In genomic region chr2:43518182-43518581, GRCh38 we compare ENCODE assay signal across 11 cellular contexts.
DNase-seq lines count a peak whose midpoint lies in the region; ATAC-seq and TF ChIP-seq lines count a peak whose summit lies in the region.
"Had no signal": no experiment of that assay in that cellular context is flagged by ENCODE, and none has a peak within 500 bp of the region (broad histone marks: within the 10 kb centered on the region; RNA-seq: fewer than 3 reads in every experiment).

No MANE protein-coding gene starts in this region.

- TF ChIP-seq CTCF in natural killer cell (IDR thresholded peaks at IDR 0.05) (no peak), fibroblast of lung (conservative IDR thresholded peaks at IDR 0.05 in 1 of 2, IDR thresholded peaks at IDR 0.05 in 1 of 2; ENCODE audit: low read depth in 1 of 2, low read length in 2 of 2) (no peak), osteocyte (IDR thresholded peaks at IDR 0.05) (no peak)

- no peaks in the 10 kb centered on the region for H3K9me3 ChIP-seq in fibroblast of lung (ENCODE audit: control insufficient read depth, insufficient read depth, low read depth, low read length)

- DNase-seq in natural killer cell (no peak), fibroblast of lung (ENCODE audit: low read depth in 2 of 2) (peak; percentile 56 to 77), osteocyte (ENCODE audit: extremely low spot score, unreplicated experiment) (no peak), erythroblast (lab: John Stamatoyannopoulos, UW) (no peak), SKM-1 treated with dmso at 0.1 percent for 144 hours (lab: John Stamatoyannopoulos, UW; ENCODE audit: unreplicated experiment) (no peak), glomerular visceral epithelial cell (ENCODE audit: extremely low spot score) (no peak)
- no peak for DNase-seq in natural killer cell treated with Interleukin-12 subunit alpha and Interleukin-12 subunit beta and Interleukin-15 and Interleukin-18, amount 100 ng/mL, for 72 hours (ENCODE audit: low spot score)
- DNase-seq: activated T-cell treated with anti-CD3 and anti-CD28 coated beads, Interleukin-2, amount 50 U/mL, for 48 hours; NCI-H1436 had no signal

- H3K27ac Mint-ChIP-seq in natural killer cell (peak overlapping the region; percentile 7 to 59), osteocyte (ENCODE audit: unreplicated experiment) (peak overlapping the region; percentile 21)
- H3K27ac Mint-ChIP-seq in natural killer cell treated with Interleukin-12 subunit alpha and Interleukin-12 subunit beta and Interleukin-15 and Interleukin-18, amount 100 ng/mL, for 72 hours, result peak overlapping the region in 1 of 2 donors; percentile 47

- no peaks in the 10 kb centered on the region for H4K20me1 ChIP-seq in fibroblast of lung (ENCODE audit: control insufficient read depth, extremely low read depth, insufficient read depth, low read length)

- intact Hi-C loops in natural killer cell (cut with micrococcal nuclease), result no loop called here

- no peaks in the 10 kb centered on the region for H3K36me3 Mint-ChIP-seq in natural killer cell
- H3K36me3 Mint-ChIP-seq in natural killer cell treated with Interleukin-12 subunit alpha and Interleukin-12 subunit beta and Interleukin-15 and Interleukin-18, amount 100 ng/mL, for 72 hours, result no peaks in the 10 kb centered on the region
- no peaks in the 10 kb centered on the region for H3K36me3 Mint-ChIP-seq in osteocyte (ENCODE audit: unreplicated experiment)

- TF ChIP-seq POLR2A in erythroblast (IDR thresholded peaks at IDR 0.05; ENCODE audit: low read length), result no peak

- ATAC-seq in natural killer cell, result no peak
- no peak for ATAC-seq in natural killer cell treated with Interleukin-12 subunit alpha and Interleukin-12 subunit beta and Interleukin-15 and Interleukin-18, amount 100 ng/mL, for 72 hours
- no peak for ATAC-seq in HG02852 (IDR thresholded peaks at IDR 0.05; ENCODE audit: unreplicated experiment)

- no peak overlapping the region for H3K9ac ChIP-seq in fibroblast of lung (ENCODE audit: insufficient read depth, low read length)

- H3K36me3 ChIP-seq in fibroblast of lung (ENCODE audit: control insufficient read depth, insufficient read depth, low read length), result no peaks in the 10 kb centered on the region

- peaks cover 5 to 7% of the 10 kb centered on the region in 2 donors for H3K4me1 Mint-ChIP-seq in natural killer cell
- H3K4me1 Mint-ChIP-seq in natural killer cell treated with Interleukin-12 subunit alpha and Interleukin-12 subunit beta and Interleukin-15 and Interleukin-18, amount 100 ng/mL, for 72 hours (ENCODE audit: low read depth in 2 of 2), result peaks cover 14 to 15% of the 10 kb centered on the region in 2 donors
- H3K4me1 Mint-ChIP-seq in osteocyte (ENCODE audit: unreplicated experiment), result peaks cover 22% of the 10 kb centered on the region

- H3K4me1 ChIP-seq in fibroblast of lung (ENCODE audit: control insufficient read depth, extremely low read depth, insufficient read depth, low read length), result peaks cover 6% of the 10 kb centered on the region

- H3K9me3 Mint-ChIP-seq in natural killer cell (no peaks in the 10 kb centered on the region), osteocyte (ENCODE audit: unreplicated experiment) (no peaks in the 10 kb centered on the region)
- H3K9me3 Mint-ChIP-seq in natural killer cell treated with Interleukin-12 subunit alpha and Interleukin-12 subunit beta and Interleukin-15 and Interleukin-18, amount 100 ng/mL, for 72 hours, result no peaks in the 10 kb centered on the region
- H3K9me3 Mint-ChIP-seq: dendritic cell treated with granulocyte-macrophage colony-stimulating factor and Interleukin-4, amounts not matched to agents 40 ng/mL and 50 ng/mL, for 4 days had no signal

- no peak overlapping the region for H3K4me3 ChIP-seq in fibroblast of lung (replicated peaks in 1 of 4; ENCODE audit: control extremely low read depth in 1 of 4, insufficient read depth in 1 of 4, low read depth in 3 of 4, low read length in 4 of 4)

- H3K79me2 ChIP-seq in fibroblast of lung (ENCODE audit: control insufficient read depth, insufficient read depth, low read length), result no peaks in the 10 kb centered on the region

- no peak overlapping the region for H2AFZ ChIP-seq in fibroblast of lung (ENCODE audit: low read length)

- no peak overlapping the region for H3K4me2 ChIP-seq in fibroblast of lung (ENCODE audit: extremely low read depth, insufficient read depth, low read length)

- no peaks in the 10 kb centered on the region for H3K27me3 ChIP-seq in fibroblast of lung (ENCODE audit: control insufficient read depth, insufficient read depth, low read length)

- H3K4me3 Mint-ChIP-seq in natural killer cell, result no peak overlapping the region
- H3K4me3 Mint-ChIP-seq in natural killer cell treated with Interleukin-12 subunit alpha and Interleukin-12 subunit beta and Interleukin-15 and Interleukin-18, amount 100 ng/mL, for 72 hours, result no peak overlapping the region
- H3K4me3 Mint-ChIP-seq in osteocyte (ENCODE audit: unreplicated experiment), result no peak overlapping the region
- H3K4me3 Mint-ChIP-seq: dendritic cell treated with granulocyte-macrophage colony-stimulating factor and Interleukin-4, amounts not matched to agents 40 ng/mL and 50 ng/mL, for 4 days had no signal

- H3K27ac ChIP-seq in fibroblast of lung (ENCODE audit: insufficient read depth, low read length), result no peak overlapping the region

- H3K27me3 Mint-ChIP-seq in natural killer cell (ENCODE audit: low read depth in 2 of 2) (no peaks in the 10 kb centered on the region), osteocyte (ENCODE audit: unreplicated experiment) (no peaks in the 10 kb centered on the region)
- no peaks in the 10 kb centered on the region for H3K27me3 Mint-ChIP-seq in natural killer cell treated with Interleukin-12 subunit alpha and Interleukin-12 subunit beta and Interleukin-15 and Interleukin-18, amount 100 ng/mL, for 72 hours
- H3K27me3 Mint-ChIP-seq: dendritic cell treated with granulocyte-macrophage colony-stimulating factor and Interleukin-4, amounts not matched to agents 40 ng/mL and 50 ng/mL, for 4 days had no signal

Comparison
In these comparisons a context has a peak if more than half of its experiments do, and no peak if none do; other contexts are left out.
1. DNase-seq: peak in fibroblast of lung (2 of 2); none in natural killer cell (single experiment), natural killer cell treated with Interleukin-12 subunit alpha and Interleukin-12 subunit beta and Interleukin-15 and Interleukin-18, amount 100 ng/mL, for 72 hours (single experiment), osteocyte (single experiment), erythroblast (0 of 2), SKM-1 treated with dmso at 0.1 percent for 144 hours (single experiment) and glomerular visceral epithelial cell (single experiment).